ENCODE assay signal across 11 cellular contexts in genomic region chr18:9808530-9809241, GRCh38.
DNase-seq lines count a peak whose midpoint lies in the region; ATAC-seq, FAIRE-seq and TF ChIP-seq lines count a peak whose summit lies in the region.
"Had no signal": no experiment of that assay in that cellular context is flagged by ENCODE, and none has a peak within 500 bp of the region (broad histone marks: within the 10 kb centered on the region; RNA-seq: fewer than 3 reads in every experiment).

No MANE protein-coding gene starts in this region.

- peaks cover 7% of the 10 kb centered on the region for H3K36me3 Mint-ChIP-seq in neural crest cell (ENCODE audit: low read depth)
- no peaks in the 10 kb centered on the region for H3K36me3 Mint-ChIP-seq in activated T-helper 17 cell treated with anti-CD3 and anti-CD28 coated beads, Interleukin-2, amount 50 U/mL, for 72 hours (ENCODE audit: low read depth)

- ATAC-seq in gastroesophageal sphincter (peak; percentile 86), HG03159 (IDR thresholded peaks at IDR 0.05; ENCODE audit: unreplicated experiment) (no peak)
- ATAC-seq in activated T-helper 17 cell treated with anti-CD3 and anti-CD28 coated beads, Interleukin-2, amount 50 U/mL, for 72 hours (replicated peaks): no peak
- ATAC-seq: GM12878; stimulated activated naive B cell treated with anti-CD40 and anti-IgM and Interleukin-4, amounts not matched to agents 10 μg/mL and 1 μg/mL and 100 μg/mL, for 72 hours had no signal

- peak overlapping the region; percentile 22 for H3K27ac Mint-ChIP-seq in neural crest cell (ENCODE audit: unreplicated experiment)
- no peak overlapping the region for H3K27ac Mint-ChIP-seq in activated T-helper 17 cell treated with anti-CD3 and anti-CD28 coated beads, Interleukin-2, amount 50 U/mL, for 72 hours
- H3K27ac Mint-ChIP-seq: stimulated activated naive B cell treated with anti-CD40 and anti-IgM and Interleukin-4, amounts not matched to agents 10 μg/mL and 1 μg/mL and 100 μg/mL, for 72 hours had no signal

- no peak overlapping the region for H3K4me3 Mint-ChIP-seq in neural crest cell
- H3K4me3 Mint-ChIP-seq in activated T-helper 17 cell treated with anti-CD3 and anti-CD28 coated beads, Interleukin-2, amount 50 U/mL, for 72 hours: no peak overlapping the region
- H3K4me3 Mint-ChIP-seq: stimulated activated naive B cell treated with anti-CD40 and anti-IgM and Interleukin-4, amounts not matched to agents 10 μg/mL and 1 μg/mL and 100 μg/mL, for 72 hours had no signal

- peaks cover 56% of the 10 kb centered on the region for H3K4me1 Mint-ChIP-seq in neural crest cell
- H3K4me1 Mint-ChIP-seq in activated T-helper 17 cell treated with anti-CD3 and anti-CD28 coated beads, Interleukin-2, amount 50 U/mL, for 72 hours: no peaks in the 10 kb centered on the region
- H3K4me1 Mint-ChIP-seq: stimulated activated naive B cell treated with anti-CD40 and anti-IgM and Interleukin-4, amounts not matched to agents 10 μg/mL and 1 μg/mL and 100 μg/mL, for 72 hours had no signal

- H3K9me3 ChIP-seq in SJCRH30 (replicated peaks): no peaks in the 10 kb centered on the region
- H3K9me3 ChIP-seq in gastroesophageal sphincter: no peaks in the 10 kb centered on the region

- peak overlapping the region; percentile 16; the same call in 1 of the 2 replicates for H3K27ac ChIP-seq in SJCRH30
- peak overlapping the region; percentile 14 to 82 (median 74) for H3K27ac ChIP-seq in gastroesophageal sphincter

- TF ChIP-seq EP300 in gastroesophageal sphincter (IDR thresholded peaks at IDR 0.05): no peak

- TF ChIP-seq CTCF in gastroesophageal sphincter (IDR thresholded peaks at IDR 0.05) (no peak), neural crest cell (conservative IDR thresholded peaks at IDR 0.05) (no peak)

- no peak for TF ChIP-seq POLR2A in gastroesophageal sphincter (IDR thresholded peaks at IDR 0.05)

- H3K9me3 Mint-ChIP-seq in neural crest cell: no peaks in the 10 kb centered on the region
- no peaks in the 10 kb centered on the region for H3K9me3 Mint-ChIP-seq in activated T-helper 17 cell treated with anti-CD3 and anti-CD28 coated beads, Interleukin-2, amount 50 U/mL, for 72 hours

- peaks cover 15% of the 10 kb centered on the region for H3K4me1 ChIP-seq in SJCRH30
- H3K4me1 ChIP-seq in gastroesophageal sphincter: peaks cover 0 to 59% (median 28%) of the 10 kb centered on the region in 3 donors

- DNase-seq in SJCRH30 (peak; percentile 47 to 55), neural crest cell (ENCODE audit: low read depth, low spot score) (no peak), urothelium cell line (ENCODE audit: low spot score) (peak; percentile 69), NCI-H2029 treated with DMSO at 0.1 percent for 48 hours (lab: John Stamatoyannopoulos, UW) (no peak), D341Med (ENCODE audit: low spot score) (no peak)
- DNase-seq: MM.1S; stimulated activated naive B cell treated with anti-CD40 and anti-IgM and Interleukin-4, amounts not matched to agents 10 μg/mL and 1 μg/mL and 100 μg/mL, for 72 hours had no signal

- H3K27me3 Mint-ChIP-seq in neural crest cell (ENCODE audit: low read depth): no peaks in the 10 kb centered on the region
- peaks cover 20% of the 10 kb centered on the region for H3K27me3 Mint-ChIP-seq in activated T-helper 17 cell treated with anti-CD3 and anti-CD28 coated beads, Interleukin-2, amount 50 U/mL, for 72 hours

- H3K27me3 ChIP-seq in SJCRH30 (no peaks in the 10 kb centered on the region), gastroesophageal sphincter (no peaks in the 10 kb centered on the region)

- FAIRE-seq in urothelium cell line (lab: Jason Lieb, UNC): peak; percentile 50
- FAIRE-seq: GM12878 had no signal

- H3K4me3 ChIP-seq in SJCRH30 (no peak overlapping the region), gastroesophageal sphincter (no peak overlapping the region)
- H3K4me3 ChIP-seq: GM12878 had no signal

- 44 to 47% methylated on average over 1 to 12 of the region's 16 CpGs for WGBS in gastroesophageal sphincter (ENCODE audit: low coverage in 1 of 2), 2 donors

- H3K36me3 ChIP-seq in SJCRH30: no peaks in the 10 kb centered on the region
- no peaks in the 10 kb centered on the region for H3K36me3 ChIP-seq in gastroesophageal sphincter

Comparison
In these comparisons a context has a peak if more than half of its experiments do, and no peak if none do; other contexts are left out.
1. DNase-seq: peak in SJCRH30 (2 of 2) and urothelium cell line (single experiment); none in neural crest cell (single experiment), NCI-H2029 treated with DMSO at 0.1 percent for 48 hours (single experiment) and D341Med (single experiment).